In the genomic region with DNA sequence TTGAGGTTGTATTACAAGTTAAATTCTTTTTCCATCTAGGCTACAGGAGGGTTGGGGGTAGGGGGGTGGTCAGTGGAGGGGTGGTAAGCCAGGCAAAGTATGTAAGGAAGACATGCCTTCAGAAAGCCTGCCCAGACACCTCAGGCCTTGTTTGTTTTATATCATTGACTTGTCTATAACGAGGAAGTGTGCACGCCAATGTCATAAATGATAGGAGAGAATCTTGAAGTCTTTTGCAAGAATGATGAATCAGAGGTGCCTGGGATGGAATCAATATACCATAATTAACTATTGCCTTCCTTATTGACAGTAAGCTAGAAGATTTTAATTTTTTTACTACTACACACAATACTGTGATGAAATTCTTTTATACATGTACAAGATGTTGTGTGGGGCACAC, we compare ENCODE assay signal across 7 cellular contexts.
"Had no signal": no experiment of that assay in that cellular context is flagged by ENCODE, and none has a peak within 500 bp of the region (broad histone marks: within the 10 kb centered on the region; RNA-seq: fewer than 3 reads in every experiment).

No MANE protein-coding gene starts in this region.

- H3K4me3 ChIP-seq: K562 had no signal

- ATAC-seq: HepG2, K562 had no signal

- FAIRE-seq: HepG2, HTR-8/SVneo, K562 had no signal

- DNase-seq: IMR-90, KBM-7, KG1 had no signal

- H3K27ac ChIP-seq: HL-60 had no signal
